ENCODE assay signal across 1 cellular context in the genomic region with DNA sequence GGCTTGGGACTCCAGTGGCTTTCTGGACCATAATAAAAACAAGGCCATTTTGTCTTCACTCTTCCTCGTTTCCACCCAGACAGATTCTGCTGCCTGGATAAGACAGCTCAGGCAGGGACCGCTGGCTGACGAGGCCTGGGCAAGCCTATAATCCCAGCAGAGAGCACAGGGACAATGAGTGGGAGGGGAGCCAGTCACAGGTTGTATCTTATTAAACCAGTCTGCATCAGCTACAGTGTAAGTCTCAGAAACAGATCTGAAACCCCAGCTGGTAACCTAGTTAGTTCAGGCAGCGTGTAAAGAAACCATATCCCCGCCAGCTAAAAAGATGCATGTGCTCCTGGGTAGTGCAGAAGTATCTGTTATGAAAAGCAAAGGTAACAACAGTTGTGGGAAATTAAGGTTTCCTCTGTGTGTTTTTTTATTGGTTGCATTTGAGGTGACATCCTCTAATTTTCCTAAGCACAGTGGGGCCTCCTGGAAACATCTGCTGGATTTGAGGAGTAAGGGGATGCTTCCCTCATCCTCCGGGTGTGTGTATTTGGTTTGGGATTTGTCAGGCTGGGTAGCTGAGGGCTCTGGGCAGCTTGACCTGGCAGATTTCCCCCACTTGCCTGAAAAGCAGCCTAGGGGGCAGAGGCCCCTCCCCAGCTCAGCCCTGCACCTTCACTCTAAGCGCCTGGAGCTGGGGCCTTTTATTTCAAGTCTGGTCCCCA.
TF ChIP-seq lines count a peak whose summit lies in the region.

No MANE protein-coding gene starts in this region.

TF ChIP-seq in K562, 482 proteins besides CTCF, POLR2A, EP300 and RAD21 (continued from another document):
- TF ChIP-seq ZBED1 (IDR thresholded peaks at IDR 0.05): no peak
- TF ChIP-seq, protein P1, sequence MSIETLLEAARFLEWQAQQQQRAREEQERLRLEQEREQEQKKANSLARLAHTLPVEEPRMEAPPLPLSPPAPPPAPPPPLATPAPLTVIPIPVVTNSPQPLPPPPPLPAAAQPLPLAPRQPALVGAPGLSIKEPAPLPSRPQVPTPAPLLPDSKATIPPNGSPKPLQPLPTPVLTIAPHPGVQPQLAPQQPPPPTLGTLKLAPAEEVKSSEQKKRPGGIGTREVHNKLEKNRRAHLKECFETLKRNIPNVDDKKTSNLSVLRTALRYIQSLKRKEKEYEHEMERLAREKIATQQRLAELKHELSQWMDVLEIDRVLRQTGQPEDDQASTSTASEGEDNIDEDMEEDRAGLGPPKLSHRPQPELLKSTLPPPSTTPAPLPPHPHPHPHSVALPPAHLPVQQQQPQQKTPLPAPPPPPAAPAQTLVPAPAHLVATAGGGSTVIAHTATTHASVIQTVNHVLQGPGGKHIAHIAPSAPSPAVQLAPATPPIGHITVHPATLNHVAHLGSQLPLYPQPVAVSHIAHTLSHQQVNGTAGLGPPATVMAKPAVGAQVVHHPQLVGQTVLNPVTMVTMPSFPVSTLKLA (conservative IDR thresholded peaks at IDR 0.05): no peak
- no peak for TF ChIP-seq PHB (CRISPR knock-in tag; IDR thresholded peaks at IDR 0.05)
- TF ChIP-seq EHMT2 (IDR thresholded peaks at IDR 0.05): no peak
